Comparison of ENCODE assay signal across 15 cellular contexts in the genomic region with DNA sequence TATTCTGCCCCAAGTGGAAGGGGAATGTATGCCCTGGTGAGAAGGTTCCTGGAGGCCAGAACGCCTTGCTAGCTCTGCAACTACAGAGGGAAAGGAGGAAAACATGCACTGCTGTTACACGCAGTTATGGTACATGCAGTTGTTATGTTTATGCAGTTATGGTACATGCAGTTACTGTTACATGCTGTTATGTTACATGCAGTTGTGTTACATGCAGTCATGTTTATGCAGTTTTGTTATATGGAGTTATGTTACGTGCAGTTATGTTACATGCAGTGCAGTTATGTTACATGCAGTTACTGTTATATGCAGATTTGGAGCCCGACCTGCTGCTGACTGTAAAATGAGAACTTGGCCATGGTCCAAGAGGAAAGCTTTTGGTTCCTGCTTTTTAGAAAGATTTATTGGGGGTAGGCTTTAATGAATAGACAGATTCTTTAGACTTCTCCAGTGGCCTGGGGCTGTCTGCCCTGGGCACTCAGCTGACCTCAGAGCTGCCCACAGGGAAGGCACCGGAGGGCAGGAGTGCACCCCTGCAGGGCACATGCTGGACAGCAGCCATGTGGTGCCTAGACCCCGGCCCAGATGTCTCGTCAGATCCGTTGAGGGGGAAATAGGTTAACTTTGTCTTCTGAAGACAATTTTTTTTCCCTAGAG.
A peak's percentile ranks its signal among the peaks of the same experiment; 100 is the strongest.
DNase-seq lines count a peak whose midpoint lies in the region; ATAC-seq and TF ChIP-seq lines count a peak whose summit lies in the region.
"Had no signal": no experiment of that assay in that cellular context is flagged by ENCODE, and none has a peak within 500 bp of the region (broad histone marks: within the 10 kb centered on the region; RNA-seq: fewer than 3 reads in every experiment).

No MANE protein-coding gene starts in this region.

- DNase-seq in left ventricle myocardium inferior (no peak), left ventricle myocardium superior (no peak), NOMO-1 treated with DMSO at 0.1 percent for 48 hours (lab: John Stamatoyannopoulos, UW; ENCODE audit: unreplicated experiment) (peak; percentile 84), endodermal cell (no peak), AG08395 (ENCODE audit: low spot score) (no peak), immature natural killer cell (no peak)
- no peak for DNase-seq in activated effector memory CD4-positive, alpha-beta T cell treated with Interleukin-2 at 50 U/mL for 16 hours
- DNase-seq: activated CD4-positive, alpha-beta T cell treated with anti-CD3 and anti-CD28 coated beads for 36 hours; C1 segment of cervical spinal cord; cerebellar nuclear complex; NCI-H1436 treated with DMSO at 0.1 percent for 48 hours; SHP77 treated with DMSO at 0.1 percent for 48 hours; stimulated activated CD4-positive, alpha-beta T cell treated with anti-CD3 and anti-CD28 coated beads, Interleukin-2, amount 100 ng/mL, for 48 hours had no signal

- H3K4me1 Mint-ChIP-seq in endodermal cell (peaks cover 7% of the 10 kb centered on the region), immature natural killer cell (peaks cover 0 to 17% of the 10 kb centered on the region in 2 donors)

- no peak for TF ChIP-seq CTCF in left ventricle myocardium inferior (IDR thresholded peaks at IDR 0.05; ENCODE audit: borderline replicate concordance)
- peak; percentile 27 for TF ChIP-seq CTCF in endodermal cell (conservative IDR thresholded peaks at IDR 0.05)

- H3K36me3 ChIP-seq in left ventricle myocardium inferior (no peaks in the 10 kb centered on the region), endodermal cell (ENCODE audit: control insufficient read depth, insufficient read depth, low read length) (no peaks in the 10 kb centered on the region)

- H3K4me3 ChIP-seq in left ventricle myocardium inferior (no peak overlapping the region), endodermal cell (ENCODE audit: low read length) (no peak overlapping the region)

- H3K4me1 ChIP-seq in left ventricle myocardium inferior (peaks cover 55% of the 10 kb centered on the region), endodermal cell (ENCODE audit: control insufficient read depth, insufficient read depth, low read length) (no peaks in the 10 kb centered on the region)

- intact Hi-C loops in left ventricle myocardium inferior (cut with micrococcal nuclease) (no loop called here), left ventricle myocardium superior (cut with micrococcal nuclease) (no loop called here)

- H3K4me3 Mint-ChIP-seq in endodermal cell: no peak overlapping the region
- H3K4me3 Mint-ChIP-seq in immature natural killer cell: peak overlapping the region in 1 of 5 donors; percentile 8
- H3K4me3 Mint-ChIP-seq: activated CD4-positive, alpha-beta T cell treated with anti-CD3 and anti-CD28 coated beads for 36 hours had no signal

- H3K27ac Mint-ChIP-seq in endodermal cell (no peak overlapping the region), immature natural killer cell (no peak overlapping the region)
- H3K27ac Mint-ChIP-seq: activated CD4-positive, alpha-beta T cell treated with anti-CD3 and anti-CD28 coated beads for 36 hours; activated T-helper 2 cell treated with anti-CD3 and anti-CD28 coated beads, Interferon-gamma antibody, Interleukin-2, Interleukin-4, amounts not matched to agents 10 μg/mL and 5 μg/mL and 100 μg/mL, durations not matched to agents 14 hours and 24 hours and 36 hours had no signal

- peaks cover 7% of the 10 kb centered on the region for H3K9me3 Mint-ChIP-seq in endodermal cell
- H3K9me3 Mint-ChIP-seq in immature natural killer cell: peaks cover 0 to 4% (median 0%) of the 10 kb centered on the region in 6 donors

- H3K9me3 ChIP-seq in left ventricle myocardium inferior (replicated peaks) (no peaks in the 10 kb centered on the region), endodermal cell (ENCODE audit: control insufficient read depth, low read length) (peaks cover 7% of the 10 kb centered on the region)

- no peak for ATAC-seq in left ventricle myocardium superior
- no peak for ATAC-seq in GM19395 (IDR thresholded peaks at IDR 0.05; ENCODE audit: unreplicated experiment)
- ATAC-seq: activated CD4-positive, alpha-beta T cell treated with anti-CD3 and anti-CD28 coated beads for 36 hours had no signal

- H3K27me3 ChIP-seq in left ventricle myocardium inferior (ENCODE audit: low read depth): no peaks in the 10 kb centered on the region
- H3K27me3 ChIP-seq in endodermal cell (ENCODE audit: control insufficient read depth, insufficient read depth, low read length, poor library complexity, severe bottlenecking): no peaks in the 10 kb centered on the region

- H3K27me3 Mint-ChIP-seq in endodermal cell (ENCODE audit: insufficient read depth) (no peaks in the 10 kb centered on the region), immature natural killer cell (ENCODE audit: low read depth in 3 of 3) (peaks cover 3 to 12% (median 5%) of the 10 kb centered on the region in 3 donors)
- H3K27me3 Mint-ChIP-seq: activated CD4-positive, alpha-beta T cell treated with anti-CD3 and anti-CD28 coated beads for 36 hours had no signal

- H3K36me3 Mint-ChIP-seq in endodermal cell (ENCODE audit: low read depth): no peaks in the 10 kb centered on the region
- no peaks in the 10 kb centered on the region for H3K36me3 Mint-ChIP-seq in immature natural killer cell

- H3K9ac ChIP-seq in endodermal cell (ENCODE audit: extremely low read depth, low read length, poor library complexity, severe bottlenecking): no peak overlapping the region

- 88 to 91% methylated on average over 7 to 8 of the region's 8 CpGs for WGBS in endodermal cell (ENCODE audit: insufficient coverage in 1 of 2, insufficient read length in 1 of 2), 2 experiments

- H3K27ac ChIP-seq in left ventricle myocardium inferior (replicated peaks) (peak overlapping the region; percentile 27), endodermal cell (ENCODE audit: low read depth, low read length) (no peak overlapping the region)
